Comparison of ENCODE assay signal across 20 cellular contexts in the genomic region with DNA sequence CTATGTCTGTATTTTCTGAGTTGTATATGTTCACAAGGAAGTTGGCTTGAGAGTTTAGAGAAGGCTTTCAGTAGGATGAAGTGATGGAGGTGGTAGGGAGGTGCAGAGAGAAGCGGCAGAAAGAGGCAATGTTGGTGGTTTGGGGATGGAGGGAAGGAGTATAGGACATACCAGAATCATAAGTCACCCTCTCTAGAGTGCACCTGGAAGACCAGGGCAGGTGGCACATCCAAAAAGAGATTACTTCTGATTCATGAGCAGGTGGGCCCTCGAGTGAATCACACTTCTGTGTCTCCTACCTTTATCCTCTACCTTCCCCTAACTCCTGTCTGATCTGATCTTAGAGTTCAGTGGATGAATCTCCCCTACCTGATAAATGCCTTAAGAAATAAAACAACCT.
"Had no signal": no experiment of that assay in that cellular context is flagged by ENCODE, and none has a peak within 500 bp of the region (broad histone marks: within the 10 kb centered on the region; RNA-seq: fewer than 3 reads in every experiment).

No MANE protein-coding gene starts in this region.

- H3K9me3 ChIP-seq: colonic mucosa, gastrocnemius medialis, neutrophil, tibial nerve, vagina had no signal

- H3K36me3 ChIP-seq: colonic mucosa, gastrocnemius medialis, neutrophil, tibial nerve, vagina had no signal

- H3K79me2 ChIP-seq: parathyroid adenoma had no signal

- H3K27me3 ChIP-seq: colonic mucosa, gastrocnemius medialis, tibial nerve, vagina had no signal

- ATAC-seq: activated CD8-positive, alpha-beta T cell treated with anti-CD3 and anti-CD28 coated beads for 36 hours; activated T-helper 17 cell treated with anti-CD3 and anti-CD28 coated beads, Interleukin-2, amount 50 U/mL, for 72 hours; naive thymus-derived CD8-positive, alpha-beta T cell; stimulated activated naive CD8-positive, alpha-beta T cell treated with anti-CD3 and anti-CD28 coated beads, Interleukin-15, Interleukin-2, amounts not matched to agents 100 U/mL and 50 U/mL, for 24 hours had no signal

- H3K9ac ChIP-seq: parathyroid adenoma had no signal

- DNase-seq: activated CD4-positive, alpha-beta T cell treated with anti-CD3 and anti-CD28 coated beads, Interleukin-2, amount 10 ng/mL, durations not matched to agents 24 days and 14 days; activated CD8-positive, alpha-beta T cell treated with anti-CD3 and anti-CD28 coated beads for 36 hours; activated naive CD4-positive, alpha-beta T cell; activated naive CD8-positive, alpha-beta T cell treated with anti-CD3 and anti-CD28 coated beads for 36 hours; activated T-cell treated with anti-CD3 and anti-CD28 coated beads, Interleukin-2, amount 50 U/mL, for 1 hour; colonic mucosa; endodermal cell; gastrocnemius medialis; head of caudate nucleus; kidney glomerular epithelial cell; naive thymus-derived CD8-positive, alpha-beta T cell; stimulated activated CD4-positive, alpha-beta T cell treated with anti-CD3 and anti-CD28 coated beads, Interleukin-12 subunit alpha, Interleukin-12 subunit beta, amount 100 ng/mL, for 4 hours; stimulated activated CD4-positive, alpha-beta T cell treated with anti-CD3 and anti-CD28 coated beads, Interleukin-2, amount 100 ng/mL, for 24 hours; stimulated activated naive CD8-positive, alpha-beta T cell treated with anti-CD3 and anti-CD28 coated beads, Interleukin-15, Interleukin-2, amounts not matched to agents 100 U/mL and 50 U/mL, for 24 hours; T-helper 1 cell had no signal

- H3K4me1 ChIP-seq: colonic mucosa, parathyroid adenoma, tibial nerve had no signal

- H3K4me3 ChIP-seq: colonic mucosa, gastrocnemius medialis, tibial nerve, vagina had no signal

- H3K27ac ChIP-seq: colonic mucosa, neutrophil, parathyroid adenoma, tibial nerve, vagina had no signal
